8 cellular contexts compared by ENCODE assay signal in genomic region chr19:46639356-46640061, GRCh38. TPM values are rescaled to one million over a fixed set of nuclear protein-coding genes. Genes with fewer than 3 reads are reported as not detected.
DNase-seq lines count a peak whose midpoint lies in the region; ATAC-seq and TF ChIP-seq lines count a peak whose summit lies in the region.

No MANE protein-coding gene starts in this region.

- H2AFZ ChIP-seq in GM23338 (peak overlapping the region; percentile 97), trophoblast cell (ENCODE audit: insufficient read depth, low read length, poor library complexity) (peak overlapping the region; percentile 12)

- ATAC-seq in GM23338 (peak; percentile 63), gastroesophageal sphincter (peak; percentile 33), HG03460 (IDR thresholded peaks at IDR 0.05; ENCODE audit: unreplicated experiment) (no peak)

- H2AK5ac ChIP-seq in trophoblast cell (ENCODE audit: low read length) = peak overlapping the region; percentile 39

- no peaks in the 10 kb centered on the region; the same call in 2 of the 3 replicates for H3K9me3 Mint-ChIP-seq in GM23338
- H3K9me3 Mint-ChIP-seq in T-helper 2 cell treated with Interferon-gamma antibody and Interleukin-4, amounts not matched to agents 5 μg/mL and 100 μg/mL, for 36 hours = no peaks in the 10 kb centered on the region

- H3K27me3 ChIP-seq in BE2C (no peaks in the 10 kb centered on the region), GM23338 (ENCODE audit: insufficient read depth) (peaks cover 75% of the 10 kb centered on the region), gastroesophageal sphincter (no peaks in the 10 kb centered on the region), trophoblast cell (ENCODE audit: insufficient read depth, low read length) (peaks cover 16% of the 10 kb centered on the region)

- H3K36me3 ChIP-seq in BE2C (no peaks in the 10 kb centered on the region), GM23338 (ENCODE audit: insufficient read depth) (no peaks in the 10 kb centered on the region), gastroesophageal sphincter (no peaks in the 10 kb centered on the region), trophoblast cell (ENCODE audit: control insufficient read depth in 1 of 2, insufficient read depth in 2 of 2, low read length in 2 of 2) (no peaks in the 10 kb centered on the region)

- H3K27ac ChIP-seq in GM23338 (ENCODE audit: low read depth) (peak overlapping the region; percentile 55; the same call in 1 of the 2 replicates), gastroesophageal sphincter (peak overlapping the region; percentile 58 to 89 (median 84)), trophoblast cell (ENCODE audit: low read depth, low read length) (peak overlapping the region; percentile 84)

- H3K4me3 ChIP-seq in BE2C (ENCODE audit: low read depth, low read length) (peak overlapping the region; percentile 69), GM23338 (peak overlapping the region; percentile 82), gastroesophageal sphincter (peak overlapping the region; percentile 40 to 58), trophoblast cell (ENCODE audit: low read depth, low read length) (peak overlapping the region; percentile 55)

- no peak overlapping the region for H3K4ac ChIP-seq in trophoblast cell (ENCODE audit: low read depth, low read length)

- H4K20me1 ChIP-seq in GM23338 (replicated peaks; ENCODE audit: insufficient read depth) = no peaks in the 10 kb centered on the region

- H3F3A ChIP-seq in GM23338 (replicated peaks; ENCODE audit: low read depth) = peaks cover 12% of the 10 kb centered on the region; the same call in 1 of the 2 replicates

- no peaks in the 10 kb centered on the region for H3K9me2 ChIP-seq in GM23338 (ENCODE audit: insufficient read depth)

- no peak overlapping the region for H3K27ac Mint-ChIP-seq in GM23338
- H3K27ac Mint-ChIP-seq in T-helper 2 cell treated with Interferon-gamma antibody and Interleukin-4, amounts not matched to agents 5 μg/mL and 100 μg/mL, for 36 hours = no peak overlapping the region

- H4K8ac ChIP-seq in trophoblast cell (ENCODE audit: low read depth, low read length) = peak overlapping the region; percentile 59

- H2BK120ac ChIP-seq in trophoblast cell (ENCODE audit: insufficient read depth, low read length, poor library complexity) = peak overlapping the region; percentile 5

- H3K4me1 Mint-ChIP-seq in GM23338 = peaks cover 2% of the 10 kb centered on the region; the same call in 1 of the 3 replicates
- H3K4me1 Mint-ChIP-seq in T-helper 2 cell treated with Interferon-gamma antibody and Interleukin-4, amounts not matched to agents 5 μg/mL and 100 μg/mL, for 36 hours (ENCODE audit: low read depth) = peaks cover 8% of the 10 kb centered on the region

- H3K18ac ChIP-seq in trophoblast cell (ENCODE audit: low read length) = peak overlapping the region; percentile 20

- no peaks in the 10 kb centered on the region for H3K79me2 ChIP-seq in GM23338 (replicated peaks; ENCODE audit: insufficient read depth)
- H3K79me2 ChIP-seq in trophoblast cell (ENCODE audit: control insufficient read depth, insufficient read depth, low read length, poor library complexity) = peaks cover 2% of the 10 kb centered on the region

- H3K27me3 Mint-ChIP-seq in GM23338 (ENCODE audit: insufficient read depth, low read depth, poor library complexity) = peaks cover 30% of the 10 kb centered on the region
- peaks cover 24% of the 10 kb centered on the region for H3K27me3 Mint-ChIP-seq in T-helper 2 cell treated with Interferon-gamma antibody and Interleukin-4, amounts not matched to agents 5 μg/mL and 100 μg/mL, for 36 hours (ENCODE audit: low read depth)

- peak overlapping the region; percentile 12 for H2BK5ac ChIP-seq in trophoblast cell (ENCODE audit: low read depth, low read length, poor library complexity)

- no peak overlapping the region; the same call in 2 of the 3 replicates for H3K4me3 Mint-ChIP-seq in GM23338
- H3K4me3 Mint-ChIP-seq in T-helper 2 cell treated with Interferon-gamma antibody and Interleukin-4, amounts not matched to agents 5 μg/mL and 100 μg/mL, for 36 hours = peak overlapping the region; percentile 45

- peak overlapping the region; percentile 4 for H3K14ac ChIP-seq in trophoblast cell (ENCODE audit: low read length)

- peak overlapping the region; percentile 11 for H4K12ac ChIP-seq in trophoblast cell (ENCODE audit: low read depth, low read length)

- no peak overlapping the region for H3K9ac ChIP-seq in trophoblast cell (ENCODE audit: low read length)

- H3K36me3 Mint-ChIP-seq in GM23338 (ENCODE audit: low read depth) = no peaks in the 10 kb centered on the region
- H3K36me3 Mint-ChIP-seq in T-helper 2 cell treated with Interferon-gamma antibody and Interleukin-4, amounts not matched to agents 5 μg/mL and 100 μg/mL, for 36 hours (ENCODE audit: low read depth) = no peaks in the 10 kb centered on the region

- TF ChIP-seq POLR2A in gastroesophageal sphincter (IDR thresholded peaks at IDR 0.05) = no peak

- H2BK12ac ChIP-seq in trophoblast cell (ENCODE audit: low read length) = peak overlapping the region; percentile 37

- H3K4me2 ChIP-seq in GM23338 = peak overlapping the region; percentile 89
- H3K4me2 ChIP-seq in trophoblast cell (ENCODE audit: low read length) = peak overlapping the region; percentile 53

- TF ChIP-seq EP300 in gastroesophageal sphincter (IDR thresholded peaks at IDR 0.05) = no peak

- H3K9me3 ChIP-seq in BE2C (no peaks in the 10 kb centered on the region), gastroesophageal sphincter (no peaks in the 10 kb centered on the region), trophoblast cell (ENCODE audit: insufficient read depth, low read depth, low read length) (peaks cover 3% of the 10 kb centered on the region)

- peaks cover 13% of the 10 kb centered on the region for H3K79me1 ChIP-seq in trophoblast cell (ENCODE audit: low read length)

- TF ChIP-seq CTCF in BE2C (IDR thresholded peaks at IDR 0.05; ENCODE audit: low read depth, low read length) (no peak), GM23338 (conservative IDR thresholded peaks at IDR 0.05; ENCODE audit: low read depth in 2 of 2) (no peak), gastroesophageal sphincter (IDR thresholded peaks at IDR 0.05) (peak in 1 of 4 experiments; percentile 6)

- peak overlapping the region; percentile 69 for H4K91ac ChIP-seq in trophoblast cell (ENCODE audit: low read depth, low read length)

- H3K4me1 ChIP-seq in BE2C (peaks cover 12% of the 10 kb centered on the region), GM23338 (ENCODE audit: insufficient read depth) (peaks cover 17% of the 10 kb centered on the region; the same call in 1 of the 2 replicates), gastroesophageal sphincter (peaks cover 0 to 49% (median 10%) of the 10 kb centered on the region in 3 donors), trophoblast cell (ENCODE audit: control insufficient read depth in 1 of 2, insufficient read depth in 2 of 2, low read length in 2 of 2) (peaks cover 10 to 22% of the 10 kb centered on the region in 2 experiments)

- WGBS in gastroesophageal sphincter (ENCODE audit: low coverage in 1 of 2), 2 donors = 17% methylated on average over 1 of the region's 44 CpGs; no CpG with 5 or more reads in 1 of the 2 donors
- no CpG with 5 or more reads among the region's 44 CpGs for whole genome bisulfite sequencing in trophoblast cell (ENCODE audit: extremely low coverage, insufficient coverage, insufficient read length)

- DNase-seq in BE2C = peak; percentile 81
- peak; percentile 74 for DNase-seq in GM23338 (ENCODE audit: low spot score)
- DNase-seq in T-helper 2 cell treated with Interferon-gamma antibody and Interleukin-4, amounts not matched to agents 5 μg/mL and 100 μg/mL, for 36 hours (ENCODE audit: low spot score) = no peak
- DNase-seq in trophoblast cell = peak in 1 of 2 donors; percentile 21
- DNase-seq in NCI-H1436 (lab: John Stamatoyannopoulos, UW) = no peak
- DNase-seq in HT-29 (ENCODE audit: low spot score) = no peak

- no peak overlapping the region for H3K23ac ChIP-seq in trophoblast cell (ENCODE audit: low read length)

TF ChIP-seq in GM23338, 12 proteins besides CTCF, POLR2A, EP300 and RAD21 (continues in another document):
- TF ChIP-seq ZNF331 (CRISPR knock-in tag; IDR thresholded peaks at IDR 0.05; ENCODE audit: low read depth) (no peak), CREB1 (CRISPR knock-in tag; IDR thresholded peaks at IDR 0.05; ENCODE audit: low read depth) (peak; percentile 55)

RNA-seq across cellular contexts. Expression of gene GNG8, which starts 3.5 kb away (rescaled TPM):
- 2.4 TPM for polyA plus RNA-seq in BE2C (2012; ENCODE audit: insufficient read depth, insufficient read length, low read depth)
- total RNA-seq in GM23338 (2014; rRNA removed; shearing (Covaris generic)) = not detected in 2 replicates
- 5.7 and 5.9 TPM in 2 replicates for polyA plus RNA-seq in GM23338 (2016; fragmentation: Nextera tagmentation; extraction: Ambion mirVana)
- not detected for total RNA-seq in gastroesophageal sphincter
- 2.0 TPM in 1 of 2 replicates, not detected in the other for polyA plus RNA-seq in trophoblast cell (2013)
- not detected in 2 replicates for total RNA-seq in HT-29 (2014; rRNA removed; shearing (Covaris generic))

RNA-seq across cellular contexts. Expression of gene PTGIR, which starts 14.6 kb away (rescaled TPM):
- 16.1 TPM for polyA plus RNA-seq in BE2C (2012; ENCODE audit: insufficient read depth, insufficient read length, low read depth)
- total RNA-seq in GM23338 (2014; rRNA removed; shearing (Covaris generic)) = not detected in 2 replicates
- not detected in 2 replicates for polyA plus RNA-seq in GM23338 (2016; fragmentation: Nextera tagmentation; extraction: Ambion mirVana)
- 1 to 10 TPM; 3.6 to 5.9 (median 4.3) TPM for total RNA-seq in gastroesophageal sphincter
- polyA plus RNA-seq in trophoblast cell (2013) = 0.57 and 0.64 TPM in 2 replicates
- total RNA-seq in HT-29 (2014; rRNA removed; shearing (Covaris generic)) = 0.26 TPM in 1 of 2 replicates, not detected in the other

RNA-seq across cellular contexts. Expression of gene DACT3, which starts 21.5 kb away (rescaled TPM):
- 16.0 TPM for polyA plus RNA-seq in BE2C (2012; ENCODE audit: insufficient read depth, insufficient read length, low read depth)
- 1.2 and 2.6 TPM in 2 replicates for total RNA-seq in GM23338 (2014; rRNA removed; shearing (Covaris generic))
- 0.75 and 0.78 TPM in 2 replicates for polyA plus RNA-seq in GM23338 (2016; fragmentation: Nextera tagmentation; extraction: Ambion mirVana)
- total RNA-seq in gastroesophageal sphincter = 100 to 1,000 TPM in 1 of 4 donors, 10 to 100 TPM in 3; 42.9 to 105 (median 53.1) TPM
- 13.8 and 15.5 TPM in 2 replicates for polyA plus RNA-seq in trophoblast cell (2013)
- total RNA-seq in HT-29 (2014; rRNA removed; shearing (Covaris generic)) = 0.29 and 0.38 TPM in 2 replicates

RNA-seq across cellular contexts. Expression of gene CALM3, which starts 38.4 kb away (rescaled TPM):
- 263 TPM for polyA plus RNA-seq in BE2C (2012; ENCODE audit: insufficient read depth, insufficient read length, low read depth)
- total RNA-seq in GM23338 (2014; rRNA removed; shearing (Covaris generic)) = 193 and 215 TPM in 2 replicates
- 143 and 148 TPM in 2 replicates for polyA plus RNA-seq in GM23338 (2016; fragmentation: Nextera tagmentation; extraction: Ambion mirVana)
- 100 to 1,000 TPM; 128 to 193 (median 163) TPM for total RNA-seq in gastroesophageal sphincter
- 312 and 341 TPM in 2 replicates for polyA plus RNA-seq in trophoblast cell (2013)
- 263 and 264 TPM in 2 replicates for total RNA-seq in HT-29 (2014; rRNA removed; shearing (Covaris generic))

Comparison
In these comparisons a context has a peak if more than half of its experiments do, and no peak if none do; other contexts are left out.
1. DNase-seq: peak in BE2C (single experiment) and GM23338 (single experiment); none in T-helper 2 cell treated with Interferon-gamma antibody and Interleukin-4, amounts not matched to agents 5 μg/mL and 100 μg/mL, for 36 hours (single experiment), NCI-H1436 (single experiment) and HT-29 (single experiment).
2. RNA of gene DACT3, which starts 21.5 kb away (total RNA-seq): 42.9 to 105 TPM in gastroesophageal sphincter; 1.2 to 2.6 TPM in GM23338 and 0.29 to 0.38 TPM in HT-29; every median in the first group is over 10 times any median in the second.
3. Peak in every context shown above with its lines, with median percentiles within 50 percentile points of each other: H3K4me3 ChIP-seq and H3K27ac ChIP-seq.